ENCODE assay signal across 1 cellular context in the genomic region with DNA sequence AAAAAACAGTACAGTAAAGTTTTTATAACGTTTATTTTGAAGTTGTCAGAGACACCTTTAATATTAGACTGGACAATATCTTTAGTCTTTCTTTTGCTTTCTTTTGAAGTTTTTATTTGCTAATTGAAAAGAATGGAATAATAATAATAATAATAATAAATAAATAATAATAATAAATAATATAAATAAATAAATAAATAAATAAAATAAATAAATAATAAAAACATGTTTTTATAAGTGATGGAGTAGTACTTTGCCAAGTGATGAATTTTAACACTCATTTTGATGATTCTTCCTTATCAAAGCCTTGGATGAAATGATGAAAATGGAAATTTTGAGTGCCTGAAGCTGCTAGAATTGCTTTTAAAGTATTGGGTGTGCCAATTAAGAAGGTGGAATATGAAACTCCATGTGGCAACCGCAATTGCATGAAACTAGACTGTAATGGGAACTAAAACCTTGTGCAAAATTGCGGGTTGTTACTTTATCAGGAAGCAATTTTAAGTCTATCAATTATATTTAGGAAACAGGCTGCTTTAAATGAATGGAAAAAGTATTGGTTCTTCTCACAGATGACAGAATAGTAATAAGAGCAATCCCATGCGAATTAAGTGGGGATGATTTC.
TF ChIP-seq lines count a peak whose summit lies in the region.

No MANE protein-coding gene starts in this region.

TF ChIP-seq in HepG2, 621 proteins besides CTCF, POLR2A, EP300 and RAD21:
- TF ChIP-seq ZNF792 (CRISPR knock-in tag; IDR thresholded peaks at IDR 0.05) (no peak), ISX (CRISPR knock-in tag; conservative IDR thresholded peaks at IDR 0.05) (no peak), MYC (CRISPR knock-in tag; IDR thresholded peaks at IDR 0.05; ENCODE audit: borderline replicate concordance) (no peak), SRSF1 (optimal IDR thresholded peaks at IDR 0.05; ENCODE audit: low read depth, low read length) (no peak), ZNF136 (CRISPR knock-in tag; IDR thresholded peaks at IDR 0.05; ENCODE audit: low read depth) (no peak), BHLHE40 (IDR thresholded peaks at IDR 0.05; ENCODE audit: low read length) (no peak), ZNF629 (CRISPR knock-in tag; conservative IDR thresholded peaks at IDR 0.05) (no peak), KDM3A (CRISPR knock-in tag; IDR thresholded peaks at IDR 0.05; ENCODE audit: low read depth) (no peak), WIZ (CRISPR knock-in tag; IDR thresholded peaks at IDR 0.05) (no peak)
